ENCODE assay signal across 7 cellular contexts in the genomic region with DNA sequence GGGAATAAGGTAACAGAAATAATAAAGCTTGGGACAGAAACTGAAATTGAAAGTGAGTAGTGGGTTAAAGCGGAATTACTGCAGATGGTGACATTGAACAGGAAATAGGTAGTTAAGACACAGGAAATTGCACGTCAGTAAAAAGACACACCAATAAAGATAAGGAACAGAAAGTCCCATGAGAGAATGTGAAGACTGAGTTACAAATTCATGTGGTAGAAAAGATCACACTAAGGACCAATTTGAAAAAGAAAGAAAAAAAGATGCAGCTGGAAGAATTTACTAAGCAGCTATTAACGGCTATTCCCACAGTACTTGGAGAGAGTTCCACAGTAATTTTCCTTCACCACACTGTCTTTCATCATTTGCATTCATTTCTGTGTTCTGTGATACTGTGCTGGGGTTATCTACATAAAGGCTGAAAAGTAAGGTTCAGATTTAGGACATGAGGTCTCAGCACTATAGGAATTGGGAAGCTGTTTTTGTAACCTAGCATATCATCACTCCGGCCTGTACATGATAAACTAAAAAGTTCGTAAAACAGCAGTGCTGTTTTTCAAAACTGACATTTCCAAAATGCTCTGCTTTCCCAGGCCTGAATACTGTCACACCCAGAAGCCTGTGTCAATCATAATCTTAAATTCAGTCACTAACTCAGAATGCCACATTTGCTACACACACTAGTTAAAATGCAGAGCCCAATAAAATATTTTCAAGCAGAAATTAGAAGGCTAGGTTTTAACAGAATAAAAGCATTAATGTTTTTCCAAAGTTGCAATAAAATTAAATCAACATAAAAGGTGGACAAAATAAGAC. TPM values are rescaled to one million over a fixed set of nuclear protein-coding genes. Genes with fewer than 3 reads are reported as not detected.
A peak's percentile ranks its signal among the peaks of the same experiment; 100 is the strongest.
DNase-seq lines count a peak whose midpoint lies in the region; ATAC-seq and TF ChIP-seq lines count a peak whose summit lies in the region.

No MANE protein-coding gene starts in this region.

- no peaks in the 10 kb centered on the region for H3K4me1 ChIP-seq in rectal smooth muscle tissue (ENCODE audit: control insufficient read depth, insufficient read depth, low read length)

- H3K27ac ChIP-seq in rectal smooth muscle tissue (ENCODE audit: low read depth, low read length) = no peak overlapping the region

- H3K27me3 ChIP-seq in rectal smooth muscle tissue (ENCODE audit: control insufficient read depth, insufficient read depth, low read length) = no peaks in the 10 kb centered on the region

- in situ Hi-C loops in GM18951 (cut with MboI; ENCODE audit: low sequenced_read_pairs, unreplicated experiment) = no loop called here

- ATAC-seq in HG02840 (IDR thresholded peaks at IDR 0.05; ENCODE audit: low FRiP score, unreplicated experiment) (peak; percentile 80), esophagus mucosa (peak; percentile 37)

- DNase-seq in NOMO-1 treated with dmso at 0.1 percent for 144 hours (lab: John Stamatoyannopoulos, UW; ENCODE audit: unreplicated experiment) = peak; percentile 80
- DNase-seq in stimulated activated naive CD4-positive, alpha-beta T cell treated with Interleukin-2 at 50 U/mL for 16 hours (lab: John Stamatoyannopoulos, UW) = no peak
- no peak for DNase-seq in NCI-H2107 treated with DMSO at 0.1 percent for 48 hours (lab: John Stamatoyannopoulos, UW; ENCODE audit: unreplicated experiment)

- peak; percentile 30 for TF ChIP-seq POLR2A in GM18951 (IDR thresholded peaks at IDR 0.05; ENCODE audit: extremely low read depth, insufficient read depth, insufficient read length)

- peak overlapping the region; percentile 36 for H3K4me3 ChIP-seq in rectal smooth muscle tissue (ENCODE audit: low read length)

- H3K36me3 ChIP-seq in rectal smooth muscle tissue (ENCODE audit: control insufficient read depth, insufficient read depth, low read length) = no peaks in the 10 kb centered on the region

- H3K9ac ChIP-seq in rectal smooth muscle tissue (ENCODE audit: low read length) = no peak overlapping the region

RNA-seq across cellular contexts. Expression of gene SRBD1, which starts 42.9 kb away (rescaled TPM):
- 9.2 TPM for total RNA-seq in esophagus mucosa
